In the genomic region with DNA sequence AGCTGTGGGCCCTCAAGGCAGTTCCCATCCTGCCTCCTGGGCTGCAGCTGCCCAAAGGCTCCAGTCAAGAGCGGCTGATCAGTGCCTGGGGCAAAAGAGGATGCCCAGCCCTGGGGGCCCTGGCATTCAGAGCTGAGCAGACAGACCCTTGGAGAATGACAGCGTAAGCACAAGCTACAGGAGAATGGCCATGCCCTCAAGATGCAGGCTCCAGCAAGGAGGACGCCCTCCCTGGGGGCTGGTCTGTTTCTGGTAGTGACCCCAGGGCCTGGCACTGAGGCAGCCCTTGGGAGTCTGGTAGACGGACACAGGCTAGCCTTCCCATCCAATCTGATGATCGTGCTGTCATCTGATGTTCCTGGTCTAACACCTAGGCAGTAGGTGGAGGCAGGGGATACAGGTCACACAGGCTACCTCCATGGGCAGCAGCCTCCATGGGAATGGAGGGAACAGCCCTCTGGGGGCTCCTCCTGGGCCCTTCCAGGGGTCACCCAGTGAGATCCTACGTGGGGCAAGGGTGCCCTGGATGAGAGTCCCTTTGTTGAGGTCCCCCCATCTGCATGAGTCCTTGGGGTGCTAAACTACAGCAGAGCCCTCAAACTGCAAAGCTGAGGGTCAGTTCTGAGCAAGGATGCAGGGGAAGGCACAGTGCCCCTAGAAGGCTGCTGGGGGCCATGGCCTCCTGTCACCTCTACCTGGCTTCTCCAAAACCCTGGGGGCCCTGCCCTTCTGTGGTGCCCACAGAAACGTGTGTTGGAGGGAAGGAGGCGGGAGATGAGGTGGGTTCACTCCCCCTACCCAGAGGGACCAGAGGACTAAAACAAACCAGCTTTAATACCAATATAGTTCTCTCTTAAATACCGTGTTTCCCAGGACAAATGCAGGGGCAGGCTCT, we compare ENCODE assay signal across 16 cellular contexts.
"Had no signal": no experiment of that assay in that cellular context is flagged by ENCODE, and none has a peak within 500 bp of the region (broad histone marks: within the 10 kb centered on the region; RNA-seq: fewer than 3 reads in every experiment).

No MANE protein-coding gene starts in this region.

- H3K9ac ChIP-seq: parathyroid adenoma had no signal

- H3K4me3 ChIP-seq: hepatocyte, left lung, SJCRH30, stomach, testis had no signal

- H3K79me2 ChIP-seq: hepatocyte, parathyroid adenoma had no signal

- FAIRE-seq: small intestine, TTC549 had no signal

- H3K4me2 ChIP-seq: hepatocyte had no signal

- H2AFZ ChIP-seq: hepatocyte, parathyroid adenoma had no signal

- H3K36me3 Mint-ChIP-seq: activated naive CD8-positive, alpha-beta T cell treated with anti-CD3 and anti-CD28 coated beads for 36 hours; WTC11 had no signal

- H3K4me1 ChIP-seq: parathyroid adenoma, SJCRH30 had no signal

- H3K27me3 Mint-ChIP-seq: activated CD4-positive, alpha-beta T cell treated with anti-CD3 and anti-CD28 coated beads, Interleukin-2, amount 10 ng/mL, durations not matched to agents 7 days and 5 days; activated naive CD8-positive, alpha-beta T cell treated with anti-CD3 and anti-CD28 coated beads for 36 hours had no signal

- H3K9me3 ChIP-seq: left lung, SJCRH30, stomach, testis had no signal

- H3K4me3 Mint-ChIP-seq: activated CD4-positive, alpha-beta T cell treated with anti-CD3 and anti-CD28 coated beads, Interleukin-2, amount 10 ng/mL, durations not matched to agents 7 days and 5 days; activated naive CD8-positive, alpha-beta T cell treated with anti-CD3 and anti-CD28 coated beads for 36 hours; activated T-cell treated with anti-CD3 and anti-CD28 coated beads, Interleukin-2, amount 50 U/mL, for 72 hours; endodermal cell; WTC11 had no signal

- H3K27me3 ChIP-seq: brain microvascular endothelial cell, hepatocyte, left lung, SJCRH30, stomach, testis had no signal

- H3K27ac ChIP-seq: brain microvascular endothelial cell, hepatocyte, left lung, parathyroid adenoma, SJCRH30, testis had no signal

- H3K9me3 Mint-ChIP-seq: activated CD4-positive, alpha-beta T cell treated with anti-CD3 and anti-CD28 coated beads, Interleukin-2, amount 10 ng/mL, durations not matched to agents 7 days and 5 days; activated naive CD8-positive, alpha-beta T cell treated with anti-CD3 and anti-CD28 coated beads for 36 hours; activated T-cell treated with anti-CD3 and anti-CD28 coated beads, Interleukin-2, amount 50 U/mL, for 72 hours; endodermal cell; WTC11 had no signal

- H3K4me1 Mint-ChIP-seq: endodermal cell, WTC11 had no signal

- DNase-seq: activated gamma-delta T cell; activated naive CD8-positive, alpha-beta T cell treated with anti-CD3 and anti-CD28 coated beads for 36 hours; cerebellar nuclear complex had no signal

- H3K36me3 ChIP-seq: SJCRH30 had no signal

- H3K27ac Mint-ChIP-seq: activated T-cell treated with anti-CD3 and anti-CD28 coated beads, Interleukin-2, amount 50 U/mL, for 72 hours; endodermal cell; WTC11 had no signal
